In genomic region chr17:61458491-61459433, GRCh38 we compare ENCODE assay signal across 22 cellular contexts. TPM values are rescaled to one million over a fixed set of nuclear protein-coding genes. Genes with fewer than 3 reads are reported as not detected.
DNase-seq lines count a peak whose midpoint lies in the region; ATAC-seq and TF ChIP-seq lines count a peak whose summit lies in the region.
"Had no signal": no experiment of that assay in that cellular context is flagged by ENCODE, and none has a peak within 500 bp of the region (broad histone marks: within the 10 kb centered on the region; RNA-seq: fewer than 3 reads in every experiment).

No MANE protein-coding gene starts in this region.

- H3K9me3 ChIP-seq in lower lobe of right lung: no peaks in the 10 kb centered on the region
- H3K9me3 ChIP-seq: BE2C, heart right ventricle had no signal

- no peaks in the 10 kb centered on the region for H3K9me3 Mint-ChIP-seq in activated CD8-positive, alpha-beta memory T cell treated with anti-CD3 and anti-CD28 coated beads, Interleukin-2, amount 10 ng/mL, durations not matched to agents 7 days and 5 days (ENCODE audit: low read depth)
- H3K9me3 Mint-ChIP-seq in brain: peaks cover 0 to 14% (median 8%) of the 10 kb centered on the region in 5 experiments
- H3K9me3 Mint-ChIP-seq: activated CD4-positive, alpha-beta T cell treated with anti-CD3 and anti-CD28 coated beads, Interleukin-2, amount 10 ng/mL, durations not matched to agents 24 days and 14 days; activated naive CD4-positive, alpha-beta T cell treated with anti-CD3 and anti-CD28 coated beads, Interleukin-2, amount 10 ng/mL, durations not matched to agents 7 days and 5 days had no signal

- peaks cover 90% of the 10 kb centered on the region for H3K27me3 ChIP-seq in lower lobe of right lung (ENCODE audit: low read depth)
- H3K27me3 ChIP-seq: BE2C had no signal

- no peak for TF ChIP-seq CTCF in brain (conservative IDR thresholded peaks at IDR 0.05)
- TF ChIP-seq CTCF in lower lobe of right lung (IDR thresholded peaks at IDR 0.05): no peak

- H3K27ac Mint-ChIP-seq in activated CD8-positive, alpha-beta memory T cell treated with anti-CD3 and anti-CD28 coated beads, Interleukin-2, amount 10 ng/mL, durations not matched to agents 7 days and 5 days: no peak overlapping the region
- H3K27ac Mint-ChIP-seq in brain: peak overlapping the region in 1 of 5 experiments; percentile 53
- H3K27ac Mint-ChIP-seq: activated CD4-positive, alpha-beta T cell treated with anti-CD3 and anti-CD28 coated beads, Interleukin-2, amount 10 ng/mL, durations not matched to agents 24 days and 14 days; activated naive CD4-positive, alpha-beta T cell treated with anti-CD3 and anti-CD28 coated beads, Interleukin-2, amount 10 ng/mL, durations not matched to agents 7 days and 5 days; naive thymus-derived CD8-positive, alpha-beta T cell had no signal

- H3K36me3 ChIP-seq in lower lobe of right lung: no peaks in the 10 kb centered on the region
- H3K36me3 ChIP-seq: BE2C, heart right ventricle had no signal

- H3K4me3 ChIP-seq in lower lobe of right lung: peak overlapping the region; percentile 10

- DNase-seq in activated CD8-positive, alpha-beta memory T cell treated with anti-CD3 and anti-CD28 coated beads for 24 hours: peak; percentile 46
- DNase-seq in activated CD8-positive, alpha-beta memory T cell treated with anti-CD3 and anti-CD28 coated beads, Interleukin-2, amount 10 ng/mL, durations not matched to agents 7 days and 5 days: no peak
- DNase-seq in lower lobe of right lung (no peak), SKM-1 (lab: John Stamatoyannopoulos, UW; ENCODE audit: unreplicated experiment) (no peak), DMS53 (lab: John Stamatoyannopoulos, UW) (no peak)
- peak; percentile 21 for DNase-seq in stimulated activated CD8-positive, alpha-beta memory T cell treated with anti-CD3 and anti-CD28 coated beads, Interleukin-4, amount 100 ng/mL, for 48 hours
- DNase-seq: activated CD4-positive, alpha-beta T cell treated with anti-CD3 and anti-CD28 coated beads, Interleukin-2, amount 10 ng/mL, durations not matched to agents 24 days and 14 days; activated naive CD4-positive, alpha-beta T cell treated with anti-CD3 and anti-CD28 coated beads, Interleukin-2, amount 10 ng/mL, durations not matched to agents 7 days and 5 days; BE2C; GOT3; heart right ventricle; naive thymus-derived CD8-positive, alpha-beta T cell; NCI-H1092; NCI-H526 treated with DMSO at 0.1 percent for 48 hours had no signal

- peaks cover 3% of the 10 kb centered on the region for H3K36me3 Mint-ChIP-seq in activated CD8-positive, alpha-beta memory T cell treated with anti-CD3 and anti-CD28 coated beads, Interleukin-2, amount 10 ng/mL, durations not matched to agents 7 days and 5 days
- H3K36me3 Mint-ChIP-seq in brain: no peaks in the 10 kb centered on the region

- H3K4me3 Mint-ChIP-seq in activated CD8-positive, alpha-beta memory T cell treated with anti-CD3 and anti-CD28 coated beads, Interleukin-2, amount 10 ng/mL, durations not matched to agents 7 days and 5 days: no peak overlapping the region
- H3K4me3 Mint-ChIP-seq in brain: peak overlapping the region; percentile 15 to 81 (median 80)
- H3K4me3 Mint-ChIP-seq: activated CD4-positive, alpha-beta T cell treated with anti-CD3 and anti-CD28 coated beads, Interleukin-2, amount 10 ng/mL, durations not matched to agents 24 days and 14 days; activated naive CD4-positive, alpha-beta T cell treated with anti-CD3 and anti-CD28 coated beads, Interleukin-2, amount 10 ng/mL, durations not matched to agents 7 days and 5 days had no signal

- peaks cover 34% of the 10 kb centered on the region for H3K4me1 ChIP-seq in lower lobe of right lung
- H3K4me1 ChIP-seq: BE2C had no signal

- peaks cover 16% of the 10 kb centered on the region for H3K4me1 Mint-ChIP-seq in activated CD8-positive, alpha-beta memory T cell treated with anti-CD3 and anti-CD28 coated beads, Interleukin-2, amount 10 ng/mL, durations not matched to agents 7 days and 5 days
- H3K4me1 Mint-ChIP-seq in brain: peaks cover 49% of the 10 kb centered on the region

- peaks cover 90% of the 10 kb centered on the region for H3K27me3 Mint-ChIP-seq in activated CD8-positive, alpha-beta memory T cell treated with anti-CD3 and anti-CD28 coated beads, Interleukin-2, amount 10 ng/mL, durations not matched to agents 7 days and 5 days
- peaks cover 98% of the 10 kb centered on the region for H3K27me3 Mint-ChIP-seq in brain

- ATAC-seq in activated CD8-positive, alpha-beta memory T cell treated with anti-CD3 and anti-CD28 coated beads, Interleukin-2, amount 10 ng/mL, durations not matched to agents 7 days and 5 days: no peak
- ATAC-seq in lower lobe of right lung: no peak
- ATAC-seq in HG03439 (IDR thresholded peaks at IDR 0.05; ENCODE audit: unreplicated experiment): no peak
- ATAC-seq: heart right ventricle; naive thymus-derived CD8-positive, alpha-beta T cell had no signal

- intact Hi-C loops in lower lobe of right lung (cut with DNase I): no loop called here

- peak overlapping the region; percentile 29 for H3K27ac ChIP-seq in lower lobe of right lung
- H3K27ac ChIP-seq: 22Rv1, heart right ventricle had no signal

- CTCF ChIA-PET in activated CD8-positive, alpha-beta memory T cell treated with anti-CD3 and anti-CD28 coated beads, Interleukin-2, amount 10 ng/mL, durations not matched to agents 7 days and 5 days (lab: Charles Lee): no interaction called here

RNA-seq across cellular contexts. Expression of gene TBX4, which starts 6.5 kb away (rescaled TPM):
- total RNA-seq in activated CD8-positive, alpha-beta memory T cell treated with anti-CD3 and anti-CD28 coated beads, Interleukin-2, amount 10 ng/mL, durations not matched to agents 7 days and 5 days: not detected
- polyA plus RNA-seq in brain (ENCODE audit: insufficient read depth, low read depth, low replicate concordance): not detected
- 22.3 TPM for total RNA-seq in lower lobe of right lung
- total RNA-seq: activated CD4-positive, alpha-beta T cell treated with anti-CD3 and anti-CD28 coated beads, Interleukin-2, amount 10 ng/mL, durations not matched to agents 24 days and 14 days; heart right ventricle; HT-29; LHCN-M2; lung microvascular endothelial cell; naive thymus-derived CD8-positive, alpha-beta T cell; Right ventricle myocardium superior; temporal lobe had no signal
- polyA plus RNA-seq: naive thymus-derived CD8-positive, alpha-beta T cell had no signal

RNA-seq across cellular contexts. Expression of gene TBX2, which starts 59.1 kb away (rescaled TPM):
- total RNA-seq in activated CD8-positive, alpha-beta memory T cell treated with anti-CD3 and anti-CD28 coated beads, Interleukin-2, amount 10 ng/mL, durations not matched to agents 7 days and 5 days: not detected
- polyA plus RNA-seq in brain (ENCODE audit: insufficient read depth, low read depth, low replicate concordance): 5.5 TPM
- total RNA-seq in lower lobe of right lung: 83.3 TPM
- total RNA-seq: activated CD4-positive, alpha-beta T cell treated with anti-CD3 and anti-CD28 coated beads, Interleukin-2, amount 10 ng/mL, durations not matched to agents 24 days and 14 days had no signal
- polyA plus RNA-seq: naive thymus-derived CD8-positive, alpha-beta T cell had no signal

Comparison
In these comparisons a context has a peak if more than half of its experiments do, and no peak if none do; other contexts are left out.
1. DNase-seq: peak in activated CD8-positive, alpha-beta memory T cell treated with anti-CD3 and anti-CD28 coated beads for 24 hours (single experiment) and stimulated activated CD8-positive, alpha-beta memory T cell treated with anti-CD3 and anti-CD28 coated beads, Interleukin-4, amount 100 ng/mL, for 48 hours (single experiment); none in activated CD8-positive, alpha-beta memory T cell treated with anti-CD3 and anti-CD28 coated beads, Interleukin-2, amount 10 ng/mL, durations not matched to agents 7 days and 5 days (single experiment), lower lobe of right lung (single experiment), SKM-1 (single experiment) and DMS53 (single experiment).
2. RNA of gene TBX4, which starts 6.5 kb away (total RNA-seq): 22.3 TPM in lower lobe of right lung (single experiment); not detected in activated CD8-positive, alpha-beta memory T cell treated with anti-CD3 and anti-CD28 coated beads, Interleukin-2, amount 10 ng/mL, durations not matched to agents 7 days and 5 days; every median in the first group is over 10 times any median in the second.
3. RNA of gene TBX2, which starts 59.1 kb away (total RNA-seq): 83.3 TPM in lower lobe of right lung (single experiment); not detected in activated CD8-positive, alpha-beta memory T cell treated with anti-CD3 and anti-CD28 coated beads, Interleukin-2, amount 10 ng/mL, durations not matched to agents 7 days and 5 days; every median in the first group is over 10 times any median in the second.